Comparison of ENCODE assay signal across 1 cellular context in the genomic region with DNA sequence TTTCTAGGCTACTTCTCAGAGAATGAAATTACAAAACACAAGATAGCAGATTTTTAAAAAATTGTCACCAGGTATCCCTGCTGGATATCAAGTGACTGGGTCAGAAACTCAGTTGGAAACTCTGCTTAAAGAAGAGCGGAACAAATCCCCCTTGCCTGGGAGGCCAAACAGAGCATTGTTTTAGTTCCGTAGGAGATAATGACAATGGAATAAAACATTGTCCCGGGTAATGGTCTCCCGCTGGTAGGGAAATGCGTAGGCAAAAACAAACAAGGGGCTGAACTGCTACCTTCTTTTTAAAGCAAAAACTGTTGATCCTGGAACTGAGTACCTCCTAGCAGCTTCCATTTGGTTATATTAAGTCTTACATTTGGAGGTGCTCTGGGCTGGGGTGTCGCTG.
A peak's percentile ranks its signal among the peaks of the same experiment; 100 is the strongest.
TF ChIP-seq lines count a peak whose summit lies in the region.

No MANE protein-coding gene starts in this region.

TF ChIP-seq in H1, 55 proteins besides CTCF, POLR2A, EP300 and RAD21:
- peak; percentile 92 to 96 for TF ChIP-seq BCL11A (IDR thresholded peaks at IDR 0.05; ENCODE audit: low read depth in 2 of 2, low read length in 2 of 2)
- TF ChIP-seq, protein P1, sequence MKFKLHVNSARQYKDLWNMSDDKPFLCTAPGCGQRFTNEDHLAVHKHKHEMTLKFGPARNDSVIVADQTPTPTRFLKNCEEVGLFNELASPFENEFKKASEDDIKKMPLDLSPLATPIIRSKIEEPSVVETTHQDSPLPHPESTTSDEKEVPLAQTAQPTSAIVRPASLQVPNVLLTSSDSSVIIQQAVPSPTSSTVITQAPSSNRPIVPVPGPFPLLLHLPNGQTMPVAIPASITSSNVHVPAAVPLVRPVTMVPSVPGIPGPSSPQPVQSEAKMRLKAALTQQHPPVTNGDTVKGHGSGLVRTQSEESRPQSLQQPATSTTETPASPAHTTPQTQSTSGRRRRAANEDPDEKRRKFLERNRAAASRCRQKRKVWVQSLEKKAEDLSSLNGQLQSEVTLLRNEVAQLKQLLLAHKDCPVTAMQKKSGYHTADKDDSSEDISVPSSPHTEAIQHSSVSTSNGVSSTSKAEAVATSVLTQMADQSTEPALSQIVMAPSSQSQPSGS (IDR thresholded peaks at IDR 0.05; ENCODE audit: low read length) = 0 out of 2 replicates have a peak, but pooled peaks have one; percentile 73
- TF ChIP-seq BACH1 (IDR thresholded peaks at IDR 0.05; ENCODE audit: low read length) = no peak
- TF ChIP-seq CBX5 (IDR thresholded peaks at IDR 0.05; ENCODE audit: low read depth, low read length) = no peak
- TF ChIP-seq GABPA (IDR thresholded peaks at IDR 0.05; ENCODE audit: borderline replicate concordance, insufficient read depth, low read length) = no peak
- no peak for TF ChIP-seq FOSL1 (IDR thresholded peaks at IDR 0.05; ENCODE audit: insufficient read depth, low read depth, low read length)
- no peak for TF ChIP-seq HDAC6 (IDR thresholded peaks at IDR 0.05; ENCODE audit: low read depth, low read length)
- TF ChIP-seq HDAC2 (IDR thresholded peaks at IDR 0.05; ENCODE audit: borderline replicate concordance in 1 of 2, low read depth in 2 of 2, low read length in 2 of 2) = 0 out of 4 replicates have a peak, but pooled peaks of 1 of the 2 experiments have one; percentile 94
- no peak for TF ChIP-seq RNF2 (IDR thresholded peaks at IDR 0.05; ENCODE audit: borderline replicate concordance, low read depth, low read length, missing control alignments, poor library complexity, severe bottlenecking)
- TF ChIP-seq, protein P2, sequence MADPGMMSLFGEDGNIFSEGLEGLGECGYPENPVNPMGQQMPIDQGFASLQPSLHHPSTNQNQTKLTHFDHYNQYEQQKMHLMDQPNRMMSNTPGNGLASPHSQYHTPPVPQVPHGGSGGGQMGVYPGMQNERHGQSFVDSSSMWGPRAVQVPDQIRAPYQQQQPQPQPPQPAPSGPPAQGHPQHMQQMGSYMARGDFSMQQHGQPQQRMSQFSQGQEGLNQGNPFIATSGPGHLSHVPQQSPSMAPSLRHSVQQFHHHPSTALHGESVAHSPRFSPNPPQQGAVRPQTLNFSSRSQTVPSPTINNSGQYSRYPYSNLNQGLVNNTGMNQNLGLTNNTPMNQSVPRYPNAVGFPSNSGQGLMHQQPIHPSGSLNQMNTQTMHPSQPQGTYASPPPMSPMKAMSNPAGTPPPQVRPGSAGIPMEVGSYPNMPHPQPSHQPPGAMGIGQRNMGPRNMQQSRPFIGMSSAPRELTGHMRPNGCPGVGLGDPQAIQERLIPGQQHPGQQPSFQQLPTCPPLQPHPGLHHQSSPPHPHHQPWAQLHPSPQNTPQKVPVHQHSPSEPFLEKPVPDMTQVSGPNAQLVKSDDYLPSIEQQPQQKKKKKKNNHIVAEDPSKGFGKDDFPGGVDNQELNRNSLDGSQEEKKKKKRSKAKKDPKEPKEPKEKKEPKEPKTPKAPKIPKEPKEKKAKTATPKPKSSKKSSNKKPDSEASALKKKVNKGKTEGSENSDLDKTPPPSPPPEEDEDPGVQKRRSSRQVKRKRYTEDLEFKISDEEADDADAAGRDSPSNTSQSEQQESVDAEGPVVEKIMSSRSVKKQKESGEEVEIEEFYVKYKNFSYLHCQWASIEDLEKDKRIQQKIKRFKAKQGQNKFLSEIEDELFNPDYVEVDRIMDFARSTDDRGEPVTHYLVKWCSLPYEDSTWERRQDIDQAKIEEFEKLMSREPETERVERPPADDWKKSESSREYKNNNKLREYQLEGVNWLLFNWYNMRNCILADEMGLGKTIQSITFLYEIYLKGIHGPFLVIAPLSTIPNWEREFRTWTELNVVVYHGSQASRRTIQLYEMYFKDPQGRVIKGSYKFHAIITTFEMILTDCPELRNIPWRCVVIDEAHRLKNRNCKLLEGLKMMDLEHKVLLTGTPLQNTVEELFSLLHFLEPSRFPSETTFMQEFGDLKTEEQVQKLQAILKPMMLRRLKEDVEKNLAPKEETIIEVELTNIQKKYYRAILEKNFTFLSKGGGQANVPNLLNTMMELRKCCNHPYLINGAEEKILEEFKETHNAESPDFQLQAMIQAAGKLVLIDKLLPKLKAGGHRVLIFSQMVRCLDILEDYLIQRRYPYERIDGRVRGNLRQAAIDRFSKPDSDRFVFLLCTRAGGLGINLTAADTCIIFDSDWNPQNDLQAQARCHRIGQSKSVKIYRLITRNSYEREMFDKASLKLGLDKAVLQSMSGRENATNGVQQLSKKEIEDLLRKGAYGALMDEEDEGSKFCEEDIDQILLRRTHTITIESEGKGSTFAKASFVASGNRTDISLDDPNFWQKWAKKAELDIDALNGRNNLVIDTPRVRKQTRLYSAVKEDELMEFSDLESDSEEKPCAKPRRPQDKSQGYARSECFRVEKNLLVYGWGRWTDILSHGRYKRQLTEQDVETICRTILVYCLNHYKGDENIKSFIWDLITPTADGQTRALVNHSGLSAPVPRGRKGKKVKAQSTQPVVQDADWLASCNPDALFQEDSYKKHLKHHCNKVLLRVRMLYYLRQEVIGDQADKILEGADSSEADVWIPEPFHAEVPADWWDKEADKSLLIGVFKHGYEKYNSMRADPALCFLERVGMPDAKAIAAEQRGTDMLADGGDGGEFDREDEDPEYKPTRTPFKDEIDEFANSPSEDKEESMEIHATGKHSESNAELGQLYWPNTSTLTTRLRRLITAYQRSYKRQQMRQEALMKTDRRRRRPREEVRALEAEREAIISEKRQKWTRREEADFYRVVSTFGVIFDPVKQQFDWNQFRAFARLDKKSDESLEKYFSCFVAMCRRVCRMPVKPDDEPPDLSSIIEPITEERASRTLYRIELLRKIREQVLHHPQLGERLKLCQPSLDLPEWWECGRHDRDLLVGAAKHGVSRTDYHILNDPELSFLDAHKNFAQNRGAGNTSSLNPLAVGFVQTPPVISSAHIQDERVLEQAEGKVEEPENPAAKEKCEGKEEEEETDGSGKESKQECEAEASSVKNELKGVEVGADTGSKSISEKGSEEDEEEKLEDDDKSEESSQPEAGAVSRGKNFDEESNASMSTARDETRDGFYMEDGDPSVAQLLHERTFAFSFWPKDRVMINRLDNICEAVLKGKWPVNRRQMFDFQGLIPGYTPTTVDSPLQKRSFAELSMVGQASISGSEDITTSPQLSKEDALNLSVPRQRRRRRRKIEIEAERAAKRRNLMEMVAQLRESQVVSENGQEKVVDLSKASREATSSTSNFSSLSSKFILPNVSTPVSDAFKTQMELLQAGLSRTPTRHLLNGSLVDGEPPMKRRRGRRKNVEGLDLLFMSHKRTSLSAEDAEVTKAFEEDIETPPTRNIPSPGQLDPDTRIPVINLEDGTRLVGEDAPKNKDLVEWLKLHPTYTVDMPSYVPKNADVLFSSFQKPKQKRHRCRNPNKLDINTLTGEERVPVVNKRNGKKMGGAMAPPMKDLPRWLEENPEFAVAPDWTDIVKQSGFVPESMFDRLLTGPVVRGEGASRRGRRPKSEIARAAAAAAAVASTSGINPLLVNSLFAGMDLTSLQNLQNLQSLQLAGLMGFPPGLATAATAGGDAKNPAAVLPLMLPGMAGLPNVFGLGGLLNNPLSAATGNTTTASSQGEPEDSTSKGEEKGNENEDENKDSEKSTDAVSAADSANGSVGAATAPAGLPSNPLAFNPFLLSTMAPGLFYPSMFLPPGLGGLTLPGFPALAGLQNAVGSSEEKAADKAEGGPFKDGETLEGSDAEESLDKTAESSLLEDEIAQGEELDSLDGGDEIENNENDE (IDR thresholded peaks at IDR 0.05; ENCODE audit: insufficient replicate concordance, low read length) = peak; percentile 94
- TF ChIP-seq, protein P3, sequence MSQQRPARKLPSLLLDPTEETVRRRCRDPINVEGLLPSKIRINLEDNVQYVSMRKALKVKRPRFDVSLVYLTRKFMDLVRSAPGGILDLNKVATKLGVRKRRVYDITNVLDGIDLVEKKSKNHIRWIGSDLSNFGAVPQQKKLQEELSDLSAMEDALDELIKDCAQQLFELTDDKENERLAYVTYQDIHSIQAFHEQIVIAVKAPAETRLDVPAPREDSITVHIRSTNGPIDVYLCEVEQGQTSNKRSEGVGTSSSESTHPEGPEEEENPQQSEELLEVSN (IDR thresholded peaks at IDR 0.05) = no peak
- no peak for TF ChIP-seq TAF7 (optimal IDR thresholded peaks at IDR 0.05; ENCODE audit: borderline replicate concordance, low read depth, low read length)
- TF ChIP-seq JUN (IDR thresholded peaks at IDR 0.05; ENCODE audit: low read depth, low read length) = no peak
- no peak for TF ChIP-seq CHD2 (IDR thresholded peaks at IDR 0.05; ENCODE audit: low read length)
- TF ChIP-seq EGR1 (IDR thresholded peaks at IDR 0.05; ENCODE audit: borderline replicate concordance, low read depth, low read length) = 0 out of 2 replicates have a peak, but pooled peaks have one; percentile 17
- TF ChIP-seq SUZ12 (IDR thresholded peaks at IDR 0.05; ENCODE audit: low read length) = no peak
- peak; percentile 82 for TF ChIP-seq TCF12 (IDR thresholded peaks at IDR 0.05; ENCODE audit: low read depth, low read length)
- no peak for TF ChIP-seq RBBP5 (IDR thresholded peaks at IDR 0.05; ENCODE audit: borderline replicate concordance, low read depth, low read length)
- TF ChIP-seq, protein P4, sequence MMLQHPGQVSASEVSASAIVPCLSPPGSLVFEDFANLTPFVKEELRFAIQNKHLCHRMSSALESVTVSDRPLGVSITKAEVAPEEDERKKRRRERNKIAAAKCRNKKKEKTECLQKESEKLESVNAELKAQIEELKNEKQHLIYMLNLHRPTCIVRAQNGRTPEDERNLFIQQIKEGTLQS (IDR thresholded peaks at IDR 0.05; ENCODE audit: insufficient read depth, low read depth, low read length) = no peak
- TF ChIP-seq POLR2AphosphoS5 (IDR thresholded peaks at IDR 0.05; ENCODE audit: low read depth, low read length) = no peak
- TF ChIP-seq TEAD4 (IDR thresholded peaks at IDR 0.05; ENCODE audit: low read depth, low read length) = 0 out of 2 replicates have a peak, but pooled peaks have one; percentile 39
- 0 out of 2 replicates have a peak, but pooled peaks have one; percentile 6 for TF ChIP-seq YY1 (IDR thresholded peaks at IDR 0.05; ENCODE audit: low read depth, low read length)
- TF ChIP-seq CBX8 (IDR thresholded peaks at IDR 0.05; ENCODE audit: borderline replicate concordance, low read depth, low read length) = no peak
- TF ChIP-seq SP1 (IDR thresholded peaks at IDR 0.05; ENCODE audit: low read depth, low read length) = peak; percentile 86
- no peak for TF ChIP-seq TAF1 (IDR thresholded peaks at IDR 0.05; ENCODE audit: low read depth, low read length)
- TF ChIP-seq SP2 (IDR thresholded peaks at IDR 0.05; ENCODE audit: low read length) = no peak
- TF ChIP-seq SP4 (IDR thresholded peaks at IDR 0.05; ENCODE audit: low read length) = no peak
- TF ChIP-seq CEBPB (IDR thresholded peaks at IDR 0.05; ENCODE audit: low read depth, low read length) = no peak
- TF ChIP-seq CHD1 (IDR thresholded peaks at IDR 0.05; ENCODE audit: low read depth, low read length) = no peak
- no peak for TF ChIP-seq CTBP2 (IDR thresholded peaks at IDR 0.05; ENCODE audit: borderline replicate concordance, insufficient read depth, insufficient read length, low read length)
- no peak for TF ChIP-seq SIN3A (conservative IDR thresholded peaks at IDR 0.05 in 1 of 2, IDR thresholded peaks at IDR 0.05 in 1 of 2; ENCODE audit: low read depth in 1 of 2, low read length in 2 of 2)
- TF ChIP-seq SIX5 (IDR thresholded peaks at IDR 0.05; ENCODE audit: low read depth, low read length) = no peak
- TF ChIP-seq RXRA (IDR thresholded peaks at IDR 0.05; ENCODE audit: insufficient read depth, low read depth, low read length) = no peak
- TF ChIP-seq POU5F1 (IDR thresholded peaks at IDR 0.05; ENCODE audit: low read depth, low read length) = peak; percentile 49; the same call in 1 of the 2 replicates
- TF ChIP-seq NRF1 (IDR thresholded peaks at IDR 0.05; ENCODE audit: low read depth, low read length) = no peak
- TF ChIP-seq TBP (IDR thresholded peaks at IDR 0.05; ENCODE audit: low read depth, low read length) = no peak
- TF ChIP-seq KDM4A (IDR thresholded peaks at IDR 0.05; ENCODE audit: low read depth, low read length, severe bottlenecking) = no peak
- TF ChIP-seq MAFK (IDR thresholded peaks at IDR 0.05; ENCODE audit: low read depth, low read length) = no peak
- TF ChIP-seq CREB1 (IDR thresholded peaks at IDR 0.05) = peak; percentile 58; the same call in 1 of the 2 replicates
- no peak for TF ChIP-seq KDM5A (IDR thresholded peaks at IDR 0.05; ENCODE audit: low read length)
- TF ChIP-seq, protein P5, sequence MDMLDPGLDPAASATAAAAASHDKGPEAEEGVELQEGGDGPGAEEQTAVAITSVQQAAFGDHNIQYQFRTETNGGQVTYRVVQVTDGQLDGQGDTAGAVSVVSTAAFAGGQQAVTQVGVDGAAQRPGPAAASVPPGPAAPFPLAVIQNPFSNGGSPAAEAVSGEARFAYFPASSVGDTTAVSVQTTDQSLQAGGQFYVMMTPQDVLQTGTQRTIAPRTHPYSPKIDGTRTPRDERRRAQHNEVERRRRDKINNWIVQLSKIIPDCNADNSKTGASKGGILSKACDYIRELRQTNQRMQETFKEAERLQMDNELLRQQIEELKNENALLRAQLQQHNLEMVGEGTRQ (IDR thresholded peaks at IDR 0.05; ENCODE audit: low read length) = no peak
- no peak for TF ChIP-seq EZH2 (IDR thresholded peaks at IDR 0.05; ENCODE audit: low read depth, low read length, severe bottlenecking)
- no peak for TF ChIP-seq JUND (IDR thresholded peaks at IDR 0.05; ENCODE audit: low read length)
- no peak for TF ChIP-seq SIRT6 (IDR thresholded peaks at IDR 0.05; ENCODE audit: low read length)
- no peak for TF ChIP-seq GTF2F1 (IDR thresholded peaks at IDR 0.05; ENCODE audit: borderline replicate concordance, low read depth, low read length)
- TF ChIP-seq KDM1A (IDR thresholded peaks at IDR 0.05; ENCODE audit: borderline replicate concordance, low read length) = peak; percentile 39; the same call in 1 of the 2 replicates
- TF ChIP-seq SRF (IDR thresholded peaks at IDR 0.05; ENCODE audit: low read depth, low read length) = no peak
- no peak for TF ChIP-seq PHF8 (conservative IDR thresholded peaks at IDR 0.05; ENCODE audit: low read depth, low read length)
- no peak for TF ChIP-seq RFX5 (IDR thresholded peaks at IDR 0.05; ENCODE audit: borderline replicate concordance, low read depth, low read length)
- TF ChIP-seq ASH2L (IDR thresholded peaks at IDR 0.05; ENCODE audit: low read length) = no peak
- TF ChIP-seq NANOG (IDR thresholded peaks at IDR 0.05; ENCODE audit: insufficient read depth, low read depth, low read length, poor library complexity, severe bottlenecking) = peak; percentile 99
- TF ChIP-seq SAP30 (IDR thresholded peaks at IDR 0.05; ENCODE audit: insufficient read depth, insufficient replicate concordance, low read length) = no peak
- TF ChIP-seq BRCA1 (IDR thresholded peaks at IDR 0.05; ENCODE audit: low read depth, low read length) = no peak
- TF ChIP-seq ZNF274 (IDR thresholded peaks at IDR 0.05; ENCODE audit: borderline replicate concordance, extremely low read depth, low read length) = no peak
- TF ChIP-seq, protein P6, sequence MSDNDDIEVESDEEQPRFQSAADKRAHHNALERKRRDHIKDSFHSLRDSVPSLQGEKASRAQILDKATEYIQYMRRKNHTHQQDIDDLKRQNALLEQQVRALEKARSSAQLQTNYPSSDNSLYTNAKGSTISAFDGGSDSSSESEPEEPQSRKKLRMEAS (IDR thresholded peaks at IDR 0.05) = no peak
